In the genomic region with DNA sequence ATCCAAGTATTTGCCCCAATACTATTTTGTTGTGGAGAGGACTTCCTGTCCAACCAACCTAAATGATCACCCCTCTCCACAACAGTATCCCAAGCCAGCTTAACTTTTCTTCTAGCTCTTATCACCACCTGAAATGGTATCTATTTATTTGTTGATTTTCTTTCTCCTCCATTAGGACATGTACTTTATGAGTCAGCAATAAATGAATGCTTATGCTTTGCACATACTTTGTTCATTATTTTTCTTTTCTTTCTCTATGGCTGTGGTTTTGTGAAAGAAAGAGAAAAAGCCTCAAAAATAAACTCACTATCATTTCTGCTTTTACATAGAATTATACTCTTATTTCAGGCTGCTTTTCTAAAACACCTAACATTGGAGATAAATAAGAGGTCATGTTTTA, we compare ENCODE assay signal across 30 cellular contexts.
A peak's percentile ranks its signal among the peaks of the same experiment; 100 is the strongest.
DNase-seq lines count a peak whose midpoint lies in the region; ATAC-seq, FAIRE-seq and TF ChIP-seq lines count a peak whose summit lies in the region.
"Had no signal": no experiment of that assay in that cellular context is flagged by ENCODE, and none has a peak within 500 bp of the region (broad histone marks: within the 10 kb centered on the region; RNA-seq: fewer than 3 reads in every experiment).

No MANE protein-coding gene starts in this region.

- in situ Hi-C loops in HepG2 (cut with HindIII; ENCODE audit: extremely low pct_ligation_motif_present, low pct_unique_long_range_greater_than_20kb): no loop called here
- in situ Hi-C loops in IMR-90 (cut with MboI; ENCODE audit: low sequenced_read_pairs): no loop called here

- H3K27me3 Mint-ChIP-seq in activated naive CD4-positive, alpha-beta T cell treated with anti-CD3 and anti-CD28 coated beads, Interleukin-2, amount 50 U/mL, for 24 hours: no peaks in the 10 kb centered on the region
- no peaks in the 10 kb centered on the region for H3K27me3 Mint-ChIP-seq in naive thymus-derived CD8-positive, alpha-beta T cell
- H3K27me3 Mint-ChIP-seq: CD4-positive, alpha-beta memory T cell; CD4-positive, CD25-positive, alpha-beta regulatory T cell had no signal

- no peak overlapping the region for H2BK5ac ChIP-seq in IMR-90 (ENCODE audit: low read depth, low read length, poor library complexity, severe bottlenecking)

- H2AK5ac ChIP-seq in IMR-90 (ENCODE audit: low read depth, low read length): no peak overlapping the region

- H3K9me3 Mint-ChIP-seq in activated naive CD4-positive, alpha-beta T cell treated with anti-CD3 and anti-CD28 coated beads, Interleukin-2, amount 50 U/mL, for 24 hours: no peaks in the 10 kb centered on the region
- H3K9me3 Mint-ChIP-seq in naive thymus-derived CD8-positive, alpha-beta T cell: peaks cover 0 to 9% (median 0%) of the 10 kb centered on the region in 9 donors

- FAIRE-seq in HepG2 (lab: Jason Lieb, UNC) (no peak), small intestine (lab: Jason Lieb, UNC) (no peak)
- FAIRE-seq: D721Med, GM12878, GM12892, GM18507, GM19239 had no signal

- H3K4me1 Mint-ChIP-seq in activated naive CD4-positive, alpha-beta T cell treated with anti-CD3 and anti-CD28 coated beads, Interleukin-2, amount 50 U/mL, for 24 hours: peaks cover 5% of the 10 kb centered on the region
- H3K4me1 Mint-ChIP-seq in naive thymus-derived CD8-positive, alpha-beta T cell: peaks cover 0 to 2% (median 0%) of the 10 kb centered on the region in 4 donors
- H3K4me1 Mint-ChIP-seq: CD14-positive monocyte; CD4-positive, alpha-beta memory T cell; CD4-positive, CD25-positive, alpha-beta regulatory T cell had no signal

- no peak for ATAC-seq in HepG2
- ATAC-seq in right lobe of liver: no peak
- no peak for ATAC-seq in IMR-90 (ENCODE audit: low read depth)
- no peak for ATAC-seq in naive thymus-derived CD8-positive, alpha-beta T cell
- ATAC-seq: GM12878 had no signal

- H3K27ac ChIP-seq in HepG2 (ENCODE audit: extremely low read length, insufficient read depth, low read length): no peak overlapping the region
- no peak overlapping the region for H3K27ac ChIP-seq in right lobe of liver
- H3K27ac ChIP-seq in IMR-90 (ENCODE audit: insufficient read depth, low read length): no peak overlapping the region
- H3K27ac ChIP-seq in small intestine (ENCODE audit: low read depth in 1 of 2, low read length in 1 of 2): no peak overlapping the region
- H3K27ac ChIP-seq: 22Rv1, BLaER1 had no signal

- no peak overlapping the region for H2BK20ac ChIP-seq in IMR-90 (ENCODE audit: low read depth, low read length)

- H3K9me1 ChIP-seq in IMR-90 (ENCODE audit: insufficient read depth, low read length): no peaks in the 10 kb centered on the region

- TF ChIP-seq POLR2A in HepG2 (IDR thresholded peaks at IDR 0.05; ENCODE audit: insufficient read depth in 1 of 2, low read depth in 2 of 2, low read length in 2 of 2) (no peak), right lobe of liver (IDR thresholded peaks at IDR 0.05) (no peak), IMR-90 (IDR thresholded peaks at IDR 0.05; ENCODE audit: low read depth, low read length) (no peak)

- no peak overlapping the region for H3K18ac ChIP-seq in IMR-90 (ENCODE audit: low read depth, low read length)

- no peak overlapping the region for H4K5ac ChIP-seq in IMR-90 (ENCODE audit: low read depth, low read length)

- H3K9me3 ChIP-seq in HepG2 (ENCODE audit: low read length): no peaks in the 10 kb centered on the region
- no peaks in the 10 kb centered on the region for H3K9me3 ChIP-seq in right lobe of liver
- peaks cover 4% of the 10 kb centered on the region; the same call in 1 of the 2 replicates for H3K9me3 ChIP-seq in IMR-90 (ENCODE audit: control insufficient read depth, insufficient read depth, low read length)
- H3K9me3 ChIP-seq in small intestine (ENCODE audit: control insufficient read depth, low read depth): no peaks in the 10 kb centered on the region
- H3K9me3 ChIP-seq: BE2C had no signal

- peak overlapping the region; percentile 52 for H3K27ac Mint-ChIP-seq in activated naive CD4-positive, alpha-beta T cell treated with anti-CD3 and anti-CD28 coated beads, Interleukin-2, amount 50 U/mL, for 24 hours
- peak overlapping the region in 7 of 10 donors; percentile 0 to 69 (median 29) for H3K27ac Mint-ChIP-seq in naive thymus-derived CD8-positive, alpha-beta T cell
- H3K27ac Mint-ChIP-seq: CD14-positive monocyte; CD4-positive, CD25-positive, alpha-beta regulatory T cell had no signal

- no peak overlapping the region for H3K4me3 ChIP-seq in HepG2 (replicated peaks in 1 of 3; ENCODE audit: insufficient read depth in 1 of 3, low read depth in 2 of 3, low read length in 3 of 3)
- no peak overlapping the region for H3K4me3 ChIP-seq in right lobe of liver
- H3K4me3 ChIP-seq in IMR-90 (ENCODE audit: insufficient read depth, low read depth, low read length): no peak overlapping the region
- no peak overlapping the region for H3K4me3 ChIP-seq in small intestine (ENCODE audit: low read depth in 1 of 2, low read length in 2 of 2)
- H3K4me3 ChIP-seq: BLaER1, GM12878 had no signal

- no peaks in the 10 kb centered on the region for H3K36me3 ChIP-seq in HepG2 (replicated peaks in 1 of 2; ENCODE audit: control insufficient read depth in 1 of 2, insufficient read depth in 2 of 2, low read length in 2 of 2)
- H3K36me3 ChIP-seq in right lobe of liver: no peaks in the 10 kb centered on the region
- H3K36me3 ChIP-seq in IMR-90 (ENCODE audit: control insufficient read depth, insufficient read depth, low read length): no peaks in the 10 kb centered on the region
- no peaks in the 10 kb centered on the region for H3K36me3 ChIP-seq in small intestine (ENCODE audit: control insufficient read depth in 2 of 2, insufficient read depth in 2 of 2, low read length in 2 of 2)
- H3K36me3 ChIP-seq: BE2C, BLaER1 had no signal

- H3K4me1 ChIP-seq in HepG2 (ENCODE audit: insufficient read depth, low read length): no peaks in the 10 kb centered on the region
- no peaks in the 10 kb centered on the region for H3K4me1 ChIP-seq in right lobe of liver
- no peaks in the 10 kb centered on the region for H3K4me1 ChIP-seq in IMR-90 (ENCODE audit: control insufficient read depth, insufficient read depth, low read length)
- H3K4me1 ChIP-seq in small intestine (ENCODE audit: control insufficient read depth in 2 of 2, insufficient read depth in 1 of 2, low read depth in 1 of 2, low read length in 1 of 2): no peaks in the 10 kb centered on the region
- H3K4me1 ChIP-seq: BE2C, Caco-2 had no signal

- no peak overlapping the region for H3K14ac ChIP-seq in IMR-90 (replicated peaks; ENCODE audit: low read depth, low read length)

- H2BK15ac ChIP-seq in IMR-90 (ENCODE audit: low read depth, low read length): no peak overlapping the region

- POLR2A ChIA-PET in HepG2 (lab: Yijun Ruan, JAX): no interaction called here
- POLR2A ChIA-PET in IMR-90 (lab: Charles Lee; ENCODE audit: unreplicated experiment): no interaction called here
- POLR2A ChIA-PET in naive thymus-derived CD8-positive, alpha-beta T cell (lab: Charles Lee): no interaction called here

- H2AFZ ChIP-seq in HepG2 (ENCODE audit: low read length) (no peak overlapping the region), IMR-90 (replicated peaks; ENCODE audit: low read length, poor library complexity) (no peak overlapping the region)

- no peak for TF ChIP-seq EP300 in HepG2 (IDR thresholded peaks at IDR 0.05; ENCODE audit: low read depth in 2 of 2, low read length in 2 of 2)
- TF ChIP-seq EP300 in HepG2 (CRISPR knock-in tag; IDR thresholded peaks at IDR 0.05; ENCODE audit: borderline replicate concordance): no peak

- H3K27me3 ChIP-seq in HepG2 (ENCODE audit: control insufficient read depth in 1 of 2, insufficient read depth in 2 of 2, low read length in 2 of 2) (no peaks in the 10 kb centered on the region), right lobe of liver (no peaks in the 10 kb centered on the region), IMR-90 (ENCODE audit: control insufficient read depth, insufficient read depth, low read length) (no peaks in the 10 kb centered on the region), small intestine (ENCODE audit: control insufficient read depth in 2 of 2, insufficient read depth in 2 of 2, low read length in 2 of 2) (no peaks in the 10 kb centered on the region)
- H3K27me3 ChIP-seq: BE2C, BLaER1 had no signal

- H4K20me1 ChIP-seq in HepG2 (ENCODE audit: insufficient read depth, low read length): no peaks in the 10 kb centered on the region
- H4K20me1 ChIP-seq in IMR-90 (ENCODE audit: insufficient read depth, low read length): no peaks in the 10 kb centered on the region
- H4K20me1 ChIP-seq: BLaER1 had no signal

- H4K91ac ChIP-seq in IMR-90 (ENCODE audit: insufficient read depth, low read depth, low read length): no peak overlapping the region

- dilution Hi-C loops in IMR-90 (cut with HindIII; ENCODE audit: low sequenced_read_pairs, unreplicated experiment): no loop called here

- no peak overlapping the region for H3K23ac ChIP-seq in IMR-90 (ENCODE audit: low read depth, low read length)

- H4K8ac ChIP-seq in IMR-90 (ENCODE audit: low read depth in 2 of 2, low read length in 2 of 2): no peak overlapping the region

- H3K79me1 ChIP-seq in IMR-90 (ENCODE audit: low read depth in 1 of 2, low read length in 2 of 2): no peaks in the 10 kb centered on the region

- TF ChIP-seq CTCF in HepG2 (CRISPR knock-in tag; IDR thresholded peaks at IDR 0.05) (no peak), right lobe of liver (IDR thresholded peaks at IDR 0.05) (no peak), IMR-90 (conservative IDR thresholded peaks at IDR 0.05; ENCODE audit: low read depth, low read length) (no peak)

- CTCF ChIA-PET in HepG2 (lab: Yijun Ruan, JAX; ENCODE audit: low intra/inter-chr PET ratio, low total read pairs) (no interaction called here), IMR-90 (lab: Yijun Ruan, JAX) (no interaction called here)

- TF ChIP-seq RAD21 in HepG2 (CRISPR knock-in tag; IDR thresholded peaks at IDR 0.05): no peak
- TF ChIP-seq RAD21 in IMR-90 (IDR thresholded peaks at IDR 0.05; ENCODE audit: low read length): no peak

- H3K56ac ChIP-seq in IMR-90 (ENCODE audit: extremely low read depth, insufficient read depth, low read length): no peak overlapping the region

- intact Hi-C loops in HepG2 (cut with micrococcal nuclease; ENCODE audit: unreplicated experiment): no loop called here
- intact Hi-C loops in right lobe of liver (cut with DNase I): no loop called here
- intact Hi-C loops in IMR-90 (cut with micrococcal nuclease): no loop called here

- no peak overlapping the region for H2BK120ac ChIP-seq in IMR-90 (ENCODE audit: low read depth, low read length)

- no peak overlapping the region for H2AK9ac ChIP-seq in IMR-90 (replicated peaks; ENCODE audit: low read depth, low read length, poor library complexity)

- H3K36me3 Mint-ChIP-seq in activated naive CD4-positive, alpha-beta T cell treated with anti-CD3 and anti-CD28 coated beads, Interleukin-2, amount 50 U/mL, for 24 hours: peaks cover 3% of the 10 kb centered on the region
- peaks cover 5 to 26% (median 18%) of the 10 kb centered on the region in 3 donors for H3K36me3 Mint-ChIP-seq in naive thymus-derived CD8-positive, alpha-beta T cell
- H3K36me3 Mint-ChIP-seq: CD14-positive monocyte; CD4-positive, CD25-positive, alpha-beta regulatory T cell had no signal

- H3K4ac ChIP-seq in IMR-90 (ENCODE audit: low read depth, low read length): no peak overlapping the region

- no peaks in the 10 kb centered on the region for H3K79me2 ChIP-seq in HepG2 (ENCODE audit: insufficient read depth, low read length)

- BruUV-seq in HepG2 (replicated peaks; lab: Mats Ljungman, UMichigan): no TSS peak
- no TSS peak for BruUV-seq in IMR-90 (replicated peaks; lab: Mats Ljungman, UMichigan)

- no peak overlapping the region for H3K4me3 Mint-ChIP-seq in activated naive CD4-positive, alpha-beta T cell treated with anti-CD3 and anti-CD28 coated beads, Interleukin-2, amount 50 U/mL, for 24 hours
- H3K4me3 Mint-ChIP-seq in naive thymus-derived CD8-positive, alpha-beta T cell: no peak overlapping the region
- H3K4me3 Mint-ChIP-seq: CD14-positive monocyte; CD4-positive, alpha-beta memory T cell; CD4-positive, CD25-positive, alpha-beta regulatory T cell had no signal

- no peak overlapping the region for H3K9ac ChIP-seq in HepG2 (ENCODE audit: insufficient read depth, low read depth, low read length)
- no peak overlapping the region for H3K9ac ChIP-seq in IMR-90 (ENCODE audit: low read depth, low read length)
- H3K9ac ChIP-seq: BLaER1 had no signal

- no peak for DNase-seq in activated naive CD4-positive, alpha-beta T cell treated with anti-CD3 and anti-CD28 coated beads, Interleukin-2, amount 50 U/mL, for 16 hours
- DNase-seq in HepG2 (ENCODE audit: low spot score): no peak
- DNase-seq in right lobe of liver: no peak
- no peak for DNase-seq in IMR-90
- no peak for DNase-seq in naive thymus-derived CD8-positive, alpha-beta T cell
- DNase-seq in small intestine: no peak
- no peak for DNase-seq in NCI-H2227 treated with DMSO at 0.1 percent for 48 hours (lab: John Stamatoyannopoulos, UW)
- DNase-seq: ACHN; BE2C; C1 segment of cervical spinal cord; Caco-2; Calu3; CD4-positive, alpha-beta memory T cell; CD4-positive, CD25-positive, alpha-beta regulatory T cell; DMS 273 treated with DMSO at 0.1 percent for 48 hours; DMS153; DMS53; DMS79; DND-41; EL; GDM1 had no signal

- H3K4me2 ChIP-seq in HepG2 (ENCODE audit: low read depth, low read length): no peak overlapping the region
- no peak overlapping the region for H3K4me2 ChIP-seq in IMR-90 (ENCODE audit: low read depth, low read length)
- H3K4me2 ChIP-seq: BLaER1 had no signal
